In the genomic region with DNA sequence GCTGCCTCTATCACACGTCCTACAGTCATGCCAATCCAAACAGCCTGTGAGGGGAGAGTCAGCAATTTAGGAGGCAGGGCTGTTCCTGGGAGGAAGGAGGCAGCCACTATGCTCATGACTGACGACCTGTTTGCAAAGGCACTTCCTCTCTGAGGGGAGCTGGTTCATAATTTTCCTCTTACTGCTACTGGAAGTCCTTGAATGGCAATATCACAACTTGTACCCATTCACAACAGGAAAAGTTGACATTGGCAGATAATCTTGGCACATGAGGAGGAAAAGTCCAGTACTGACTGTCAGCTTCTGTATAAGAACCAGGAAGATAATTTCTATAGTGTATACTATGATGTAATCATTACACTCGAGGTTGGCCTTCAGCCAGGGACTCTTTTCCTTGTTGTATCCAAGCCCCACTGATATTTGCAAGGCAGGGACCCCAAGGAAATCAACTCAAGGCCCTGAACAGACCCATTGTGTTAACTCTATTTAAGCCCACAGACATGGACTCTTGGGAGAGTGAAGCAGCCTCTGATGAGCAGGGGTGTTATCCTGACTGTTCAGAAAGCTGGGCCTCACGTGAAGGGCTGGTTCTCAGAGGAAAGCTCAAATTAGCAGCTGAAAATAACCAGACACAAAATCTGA, we compare ENCODE assay signal across 13 cellular contexts.
DNase-seq lines count a peak whose midpoint lies in the region; ATAC-seq and TF ChIP-seq lines count a peak whose summit lies in the region.
"Had no signal": no experiment of that assay in that cellular context is flagged by ENCODE, and none has a peak within 500 bp of the region (broad histone marks: within the 10 kb centered on the region; RNA-seq: fewer than 3 reads in every experiment).

No MANE protein-coding gene starts in this region.

- H3K27ac ChIP-seq in SK-N-SH (ENCODE audit: low read depth in 2 of 2, low read length in 1 of 2) (peak overlapping the region in 1 of 2 experiments; percentile 60; a peak in 2 of 4 replicates), lower lobe of right lung (peak overlapping the region; percentile 9), upper lobe of left lung (peak overlapping the region; percentile 26 to 65 (median 52))
- no peak overlapping the region for H3K27ac ChIP-seq in CD4-positive, alpha-beta memory T cell (ENCODE audit: low read depth, low read length)
- H3K27ac ChIP-seq: SJSA1 had no signal

- H3K36me3 ChIP-seq in SK-N-SH (replicated peaks in 1 of 2; ENCODE audit: control insufficient read depth in 1 of 2, insufficient read depth in 2 of 2, low read length in 1 of 2) = no peaks in the 10 kb centered on the region
- H3K36me3 ChIP-seq in lower lobe of right lung = no peaks in the 10 kb centered on the region
- no peaks in the 10 kb centered on the region for H3K36me3 ChIP-seq in upper lobe of left lung
- H3K36me3 ChIP-seq in CD4-positive, alpha-beta memory T cell (ENCODE audit: insufficient read depth, low read length) = no peaks in the 10 kb centered on the region
- H3K36me3 ChIP-seq: SJSA1 had no signal

- TF ChIP-seq CTCF in SK-N-SH (IDR thresholded peaks at IDR 0.05) (no peak), lower lobe of right lung (IDR thresholded peaks at IDR 0.05) (no peak), upper lobe of left lung (IDR thresholded peaks at IDR 0.05) (no peak)

- H3K9ac ChIP-seq in SK-N-SH = no peak overlapping the region

- intact Hi-C loops in lower lobe of right lung (cut with DNase I) = no loop called here
- intact Hi-C loops in CD4-positive, alpha-beta memory T cell (cut with micrococcal nuclease) = no loop called here

- H3K27me3 ChIP-seq in SK-N-SH (ENCODE audit: insufficient read depth) = no peaks in the 10 kb centered on the region
- no peaks in the 10 kb centered on the region for H3K27me3 ChIP-seq in lower lobe of right lung (ENCODE audit: low read depth)
- no peaks in the 10 kb centered on the region for H3K27me3 ChIP-seq in upper lobe of left lung
- no peaks in the 10 kb centered on the region for H3K27me3 ChIP-seq in CD4-positive, alpha-beta memory T cell (ENCODE audit: insufficient read depth, low read length)
- H3K27me3 ChIP-seq: SJSA1 had no signal

- no peaks in the 10 kb centered on the region for H3K79me2 ChIP-seq in SK-N-SH (ENCODE audit: insufficient read depth)

- POLR2A ChIA-PET in SK-N-SH (lab: Yijun Ruan, JAX) = interaction anchor here (1.3 kb wide), 1 partner anchor 267 kb away, joined by 4 read pairs; the partner anchor contains the start of gene ADAMTS9
- POLR2A ChIA-PET in CD4-positive, alpha-beta memory T cell (lab: Charles Lee; ENCODE audit: partially characterized antibody) = no interaction called here

- 0 out of 4 replicates have a peak, but pooled peaks of 1 of the 2 experiments have one; percentile 9 for TF ChIP-seq EP300 in SK-N-SH (IDR thresholded peaks at IDR 0.05; ENCODE audit: borderline replicate concordance in 1 of 2, low read depth in 1 of 2, low read length in 1 of 2)
- TF ChIP-seq EP300 in upper lobe of left lung (IDR thresholded peaks at IDR 0.05) = peak in 3 of 4 donors; percentile 59 to 99 (median 90)

- 38% methylated on average over 4 of the region's 4 CpGs for WGBS in SK-N-SH (ENCODE audit: low lambda C conversion rate)
- 17% methylated on average over 4 of the region's 4 CpGs for WGBS in upper lobe of left lung, 2 donors

- H4K20me1 ChIP-seq in SK-N-SH (ENCODE audit: insufficient read depth) = no peaks in the 10 kb centered on the region

- H3K4me2 ChIP-seq in SK-N-SH = no peak overlapping the region

- H3K9me3 Mint-ChIP-seq in CD4-positive, alpha-beta memory T cell = peaks cover 0 to 4% (median 2%) of the 10 kb centered on the region in 8 donors

- TF ChIP-seq POLR2A in upper lobe of left lung (IDR thresholded peaks at IDR 0.05) = no peak

- no peak overlapping the region for H3K4me3 ChIP-seq in SK-N-SH (ENCODE audit: low read depth in 2 of 2, low read length in 1 of 2)
- no peak overlapping the region for H3K4me3 ChIP-seq in lower lobe of right lung
- H3K4me3 ChIP-seq in upper lobe of left lung = no peak overlapping the region
- no peak overlapping the region for H3K4me3 ChIP-seq in CD4-positive, alpha-beta memory T cell (ENCODE audit: low read length in 2 of 2)
- H3K4me3 ChIP-seq: SJSA1 had no signal

- H3K27me3 Mint-ChIP-seq in CD4-positive, alpha-beta memory T cell = no peaks in the 10 kb centered on the region

- H3K4me1 Mint-ChIP-seq in CD4-positive, alpha-beta memory T cell = no peaks in the 10 kb centered on the region

- TF ChIP-seq RAD21 in SK-N-SH (IDR thresholded peaks at IDR 0.05; ENCODE audit: low read length) = peak; percentile 4; the same call in 1 of the 2 replicates

- H3F3A ChIP-seq in SK-N-SH (replicated peaks; ENCODE audit: insufficient read depth) = no peaks in the 10 kb centered on the region

- H3K36me3 Mint-ChIP-seq in CD4-positive, alpha-beta memory T cell = no peaks in the 10 kb centered on the region

- H3K4me1 ChIP-seq in SK-N-SH (ENCODE audit: control insufficient read depth in 1 of 2, insufficient read depth in 2 of 2, low read depth in 1 of 2, low read length in 1 of 2) (peaks cover 0 to 8% of the 10 kb centered on the region in 2 experiments; a peak in 2 of 4 replicates), lower lobe of right lung (peaks cover 20% of the 10 kb centered on the region), upper lobe of left lung (peaks cover 8 to 27% (median 14%) of the 10 kb centered on the region in 4 donors)
- H3K4me1 ChIP-seq in CD4-positive, alpha-beta memory T cell (ENCODE audit: insufficient read depth, low read length) = no peaks in the 10 kb centered on the region
- H3K4me1 ChIP-seq: SJSA1 had no signal

- no peaks in the 10 kb centered on the region for H3K9me2 ChIP-seq in SK-N-SH

- no peak overlapping the region for H3K27ac Mint-ChIP-seq in CD4-positive, alpha-beta memory T cell

- 0 out of 2 replicates have a peak overlapping the region, but pooled peaks have one; percentile 2 for H2AFZ ChIP-seq in SK-N-SH (ENCODE audit: low read depth)

- CTCF ChIA-PET in SK-N-SH (lab: Yijun Ruan, JAX) = interaction anchor here (0.9 to 1.1 kb wide), 2 partner anchors 15 to 485 kb away, joined by 3 to 4 read pairs; no protein-coding TSS in a partner anchor
- CTCF ChIA-PET in CD4-positive, alpha-beta memory T cell (lab: Charles Lee; ENCODE audit: partially characterized antibody) = no interaction called here

- H3K4me3 Mint-ChIP-seq in CD4-positive, alpha-beta memory T cell = no peak overlapping the region

- ATAC-seq in SK-N-SH treated with all-trans-retinoic acid at 6 μM for 48 hours (no peak), lower lobe of right lung (peak; percentile 74 to 87), upper lobe of left lung (ENCODE audit: low FRiP score in 2 of 2) (peak in 1 of 2 donors; percentile 71), GM21717 (IDR thresholded peaks at IDR 0.05; ENCODE audit: unreplicated experiment) (no peak)

- H3K9me3 ChIP-seq in SK-N-SH (no peaks in the 10 kb centered on the region), lower lobe of right lung (no peaks in the 10 kb centered on the region), upper lobe of left lung (no peaks in the 10 kb centered on the region)
- H3K9me3 ChIP-seq in CD4-positive, alpha-beta memory T cell (ENCODE audit: control insufficient read depth in 1 of 2, low read length in 2 of 2) = no peaks in the 10 kb centered on the region
- H3K9me3 ChIP-seq: SJSA1 had no signal

- peak; percentile 18 for DNase-seq in SK-N-SH
- DNase-seq in dermis blood vessel endothelial cell = peak; percentile 90
- DNase-seq in lower lobe of right lung = no peak
- peak in 1 of 2 donors; percentile 44 for DNase-seq in upper lobe of left lung
- DNase-seq in CD4-positive, alpha-beta memory T cell = no peak
- no peak for DNase-seq in NOMO-1 (lab: John Stamatoyannopoulos, UW; ENCODE audit: unreplicated experiment in 2 of 2)
- DNase-seq: activated CD4-positive, CD25-positive, alpha-beta regulatory T cell; effector CD4-positive, alpha-beta T cell; MV-4-11; stimulated activated CD4-positive, alpha-beta T cell treated with anti-CD3 and anti-CD28 coated beads, Interleukin-15, amount 100 ng/mL, for 24 hours had no signal

TF ChIP-seq in SK-N-SH, 30 proteins besides CTCF, POLR2A, EP300 and RAD21:
- TF ChIP-seq PBX3 (IDR thresholded peaks at IDR 0.05) = 0 out of 2 replicates have a peak, but pooled peaks have one; percentile 7
- TF ChIP-seq FOXM1 (IDR thresholded peaks at IDR 0.05; ENCODE audit: low read depth) = no peak
- TF ChIP-seq MXI1 (IDR thresholded peaks at IDR 0.05; ENCODE audit: low read depth, low read length) = no peak
- no peak for TF ChIP-seq RFX5 (IDR thresholded peaks at IDR 0.05; ENCODE audit: low read length)
- TF ChIP-seq YY1 (IDR thresholded peaks at IDR 0.05; ENCODE audit: low read depth) = no peak
- TF ChIP-seq ELF1 (IDR thresholded peaks at IDR 0.05) = no peak
- TF ChIP-seq FOXJ3 (CRISPR knock-in tag; IDR thresholded peaks at IDR 0.05) = no peak

TF ChIP-seq in SK-N-SH treated with all-trans-retinoic acid at 6 μM for 48 hours, 23 proteins besides CTCF, POLR2A, EP300 and RAD21:
- no peak for TF ChIP-seq ISL1 (CRISPR knock-in tag; IDR thresholded peaks at IDR 0.05)
- TF ChIP-seq PPARA (CRISPR knock-in tag; IDR thresholded peaks at IDR 0.05; ENCODE audit: borderline replicate concordance) = no peak

Comparison
In these comparisons a context has a peak if more than half of its experiments do, and no peak if none do; other contexts are left out.
1. DNase-seq: peak in SK-N-SH (single experiment) and dermis blood vessel endothelial cell (single experiment); none in lower lobe of right lung (single experiment), CD4-positive, alpha-beta memory T cell (0 of 5) and NOMO-1 (0 of 2).
2. ATAC-seq: peak in lower lobe of right lung (2 of 2); none in SK-N-SH treated with all-trans-retinoic acid at 6 μM for 48 hours (single experiment) and GM21717 (single experiment).